ENCODE assay signal across 1 cellular context in the genomic region with DNA sequence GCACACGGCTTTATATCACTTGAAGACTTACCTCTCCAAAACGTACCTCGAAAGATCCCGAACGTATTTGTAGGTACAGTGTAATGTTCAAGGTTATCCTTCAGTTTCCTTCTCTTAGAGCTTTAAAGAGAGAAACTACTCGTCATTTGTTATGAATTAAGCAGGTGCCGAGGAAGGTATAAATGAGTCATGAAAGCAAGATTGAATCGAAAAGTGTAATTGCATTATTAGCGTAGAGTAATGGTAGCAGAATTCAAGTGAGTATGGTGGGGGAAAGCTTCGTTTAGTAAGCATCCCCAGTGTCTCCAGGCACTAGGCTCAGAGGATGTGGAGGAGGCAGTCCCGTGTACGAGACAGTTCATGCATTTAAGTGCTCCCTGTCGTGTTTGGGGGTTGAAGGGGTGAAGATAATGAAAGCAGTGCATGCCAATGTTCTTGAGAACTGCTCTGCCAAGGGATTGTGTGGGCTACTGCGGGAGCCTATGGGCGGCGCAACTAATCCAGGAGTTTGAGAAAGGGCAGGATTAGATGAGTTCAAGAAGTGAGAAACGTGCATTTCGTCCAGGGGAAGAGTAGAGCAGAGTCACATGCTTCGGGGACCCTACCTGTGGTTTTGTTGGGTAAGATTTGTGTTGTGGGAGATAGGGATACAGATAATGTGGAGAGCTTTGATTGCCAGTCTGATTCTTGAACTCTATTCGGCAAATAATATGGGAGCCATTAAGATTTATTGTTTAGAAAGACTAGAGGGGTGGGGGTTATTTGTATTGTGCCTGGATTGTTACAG.
TF ChIP-seq lines count a peak whose summit lies in the region.

No MANE protein-coding gene starts in this region.

TF ChIP-seq in GM12878, 131 proteins besides CTCF, POLR2A, EP300 and RAD21:
- TF ChIP-seq, protein P1, sequence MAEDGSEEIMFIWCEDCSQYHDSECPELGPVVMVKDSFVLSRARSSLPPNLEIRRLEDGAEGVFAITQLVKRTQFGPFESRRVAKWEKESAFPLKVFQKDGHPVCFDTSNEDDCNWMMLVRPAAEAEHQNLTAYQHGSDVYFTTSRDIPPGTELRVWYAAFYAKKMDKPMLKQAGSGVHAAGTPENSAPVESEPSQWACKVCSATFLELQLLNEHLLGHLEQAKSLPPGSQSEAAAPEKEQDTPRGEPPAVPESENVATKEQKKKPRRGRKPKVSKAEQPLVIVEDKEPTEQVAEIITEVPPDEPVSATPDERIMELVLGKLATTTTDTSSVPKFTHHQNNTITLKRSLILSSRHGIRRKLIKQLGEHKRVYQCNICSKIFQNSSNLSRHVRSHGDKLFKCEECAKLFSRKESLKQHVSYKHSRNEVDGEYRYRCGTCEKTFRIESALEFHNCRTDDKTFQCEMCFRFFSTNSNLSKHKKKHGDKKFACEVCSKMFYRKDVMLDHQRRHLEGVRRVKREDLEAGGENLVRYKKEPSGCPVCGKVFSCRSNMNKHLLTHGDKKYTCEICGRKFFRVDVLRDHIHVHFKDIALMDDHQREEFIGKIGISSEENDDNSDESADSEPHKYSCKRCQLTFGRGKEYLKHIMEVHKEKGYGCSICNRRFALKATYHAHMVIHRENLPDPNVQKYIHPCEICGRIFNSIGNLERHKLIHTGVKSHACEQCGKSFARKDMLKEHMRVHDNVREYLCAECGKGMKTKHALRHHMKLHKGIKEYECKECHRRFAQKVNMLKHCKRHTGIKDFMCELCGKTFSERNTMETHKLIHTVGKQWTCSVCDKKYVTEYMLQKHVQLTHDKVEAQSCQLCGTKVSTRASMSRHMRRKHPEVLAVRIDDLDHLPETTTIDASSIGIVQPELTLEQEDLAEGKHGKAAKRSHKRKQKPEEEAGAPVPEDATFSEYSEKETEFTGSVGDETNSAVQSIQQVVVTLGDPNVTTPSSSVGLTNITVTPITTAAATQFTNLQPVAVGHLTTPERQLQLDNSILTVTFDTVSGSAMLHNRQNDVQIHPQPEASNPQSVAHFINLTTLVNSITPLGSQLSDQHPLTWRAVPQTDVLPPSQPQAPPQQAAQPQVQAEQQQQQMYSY (CRISPR knock-in tag; IDR thresholded peaks at IDR 0.05), result 0 out of 2 replicates have a peak, but pooled peaks have one; percentile 28
- TF ChIP-seq RAD51 (IDR thresholded peaks at IDR 0.05) (peak; percentile 14; the same call in 1 of the 2 replicates), SREBF2 (IDR thresholded peaks at IDR 0.05; ENCODE audit: low read length) (no peak), BHLHE40 (IDR thresholded peaks at IDR 0.05; ENCODE audit: borderline replicate concordance in 1 of 2, low read depth in 2 of 2, low read length in 1 of 2) (peak in 1 of 2 experiments; percentile 24; a peak in 1 of 4 replicates)
TF ChIP-seq in GM12878: peak in this region for 3.
